21 cellular contexts compared by ENCODE assay signal in genomic region chr2:54054774-54055173, GRCh38.
DNase-seq lines count a peak whose midpoint lies in the region; ATAC-seq and TF ChIP-seq lines count a peak whose summit lies in the region.
"Had no signal": no experiment of that assay in that cellular context is flagged by ENCODE, and none has a peak within 500 bp of the region (broad histone marks: within the 10 kb centered on the region; RNA-seq: fewer than 3 reads in every experiment).

No MANE protein-coding gene starts in this region.

- H3K27ac ChIP-seq in mucosa of rectum (ENCODE audit: low read depth in 2 of 2, low read length in 2 of 2) (peak overlapping the region; percentile 27 to 32), tibial artery (peak overlapping the region; percentile 35 to 52)
- H3K27ac ChIP-seq: HL-60, SK-N-MC had no signal

- peaks cover 25% of the 10 kb centered on the region for H3K36me3 Mint-ChIP-seq in activated naive CD8-positive, alpha-beta T cell
- peaks cover 6% of the 10 kb centered on the region for H3K36me3 Mint-ChIP-seq in activated naive CD8-positive, alpha-beta T cell treated with anti-CD3 and anti-CD28 coated beads, Interleukin-2, amount 50 U/mL, for 24 hours (ENCODE audit: low read depth)
- H3K36me3 Mint-ChIP-seq in activated T-helper 17 cell treated with anti-CD3 and anti-CD28 coated beads, Interleukin-2, amount 50 U/mL, for 72 hours (ENCODE audit: low read depth): peaks cover 6% of the 10 kb centered on the region

- no peaks in the 10 kb centered on the region for H3K27me3 Mint-ChIP-seq in activated naive CD8-positive, alpha-beta T cell
- no peaks in the 10 kb centered on the region for H3K27me3 Mint-ChIP-seq in activated naive CD8-positive, alpha-beta T cell treated with anti-CD3 and anti-CD28 coated beads, Interleukin-2, amount 50 U/mL, for 24 hours
- H3K27me3 Mint-ChIP-seq in activated T-helper 17 cell treated with anti-CD3 and anti-CD28 coated beads, Interleukin-2, amount 50 U/mL, for 72 hours: no peaks in the 10 kb centered on the region
- H3K27me3 Mint-ChIP-seq: naive B cell had no signal

- intact Hi-C loops in tibial artery (cut with DNase I; ENCODE audit: low total_unique reads): no loop called here

- peaks cover 15% of the 10 kb centered on the region for H3K4me1 Mint-ChIP-seq in activated naive CD8-positive, alpha-beta T cell (ENCODE audit: low read depth)
- peaks cover 24% of the 10 kb centered on the region for H3K4me1 Mint-ChIP-seq in activated naive CD8-positive, alpha-beta T cell treated with anti-CD3 and anti-CD28 coated beads, Interleukin-2, amount 50 U/mL, for 24 hours
- H3K4me1 Mint-ChIP-seq in activated T-helper 17 cell treated with anti-CD3 and anti-CD28 coated beads, Interleukin-2, amount 50 U/mL, for 72 hours: peaks cover 17% of the 10 kb centered on the region

- no peak for DNase-seq in activated naive CD8-positive, alpha-beta T cell treated with anti-CD3 and anti-CD28 coated beads, Interleukin-2, amount 50 U/mL, for 24 hours
- DNase-seq in tibial artery: no peak
- no peak for DNase-seq in omental fat pad (ENCODE audit: low spot score)
- DNase-seq: activated CD4-positive, CD25-positive, alpha-beta regulatory T cell treated with anti-CD3 and anti-CD28 coated beads, Interleukin-2, amount 50 U/mL, for 72 hours; activated gamma-delta T cell treated with Interleukin-2 at 50 U/mL for 16 hours; DMS79; HCEC 1CT; mammary epithelial cell; MV-4-11; naive B cell; NCI-H1930; posterior cingulate gyrus; T1000 had no signal

- H3K36me3 ChIP-seq in mucosa of rectum (ENCODE audit: control insufficient read depth in 2 of 2, insufficient read depth in 2 of 2, low read length in 2 of 2) (no peaks in the 10 kb centered on the region), tibial artery (peaks cover 4 to 19% (median 13%) of the 10 kb centered on the region in 3 donors)

- peaks cover 0 to 13% of the 10 kb centered on the region in 2 donors for H3K4me1 ChIP-seq in mucosa of rectum (ENCODE audit: control insufficient read depth in 2 of 2, insufficient read depth in 2 of 2, low read length in 2 of 2)
- peaks cover 0 to 25% (median 12%) of the 10 kb centered on the region in 4 donors for H3K4me1 ChIP-seq in tibial artery

- ATAC-seq in activated naive CD8-positive, alpha-beta T cell treated with anti-CD3 and anti-CD28 coated beads, Interleukin-2, amount 50 U/mL, for 24 hours: no peak
- ATAC-seq in activated T-helper 17 cell treated with anti-CD3 and anti-CD28 coated beads, Interleukin-2, amount 50 U/mL, for 72 hours (replicated peaks): no peak
- ATAC-seq in GM18502 (IDR thresholded peaks at IDR 0.05; ENCODE audit: poor library complexity, unreplicated experiment) (no peak), GM21367 (IDR thresholded peaks at IDR 0.05; ENCODE audit: unreplicated experiment) (no peak), omental fat pad (ENCODE audit: low FRiP score) (no peak)
- ATAC-seq: K562 had no signal

- H3K4me3 Mint-ChIP-seq in activated naive CD8-positive, alpha-beta T cell: no peak overlapping the region
- no peak overlapping the region for H3K4me3 Mint-ChIP-seq in activated naive CD8-positive, alpha-beta T cell treated with anti-CD3 and anti-CD28 coated beads, Interleukin-2, amount 50 U/mL, for 24 hours
- peak overlapping the region; percentile 66 for H3K4me3 Mint-ChIP-seq in activated T-helper 17 cell treated with anti-CD3 and anti-CD28 coated beads, Interleukin-2, amount 50 U/mL, for 72 hours

- H3K4me3 ChIP-seq in mucosa of rectum (ENCODE audit: low read length in 2 of 2): no peak overlapping the region
- H3K4me3 ChIP-seq in tibial artery: no peak overlapping the region
- H3K4me3 ChIP-seq: K562, SK-N-MC had no signal

- peak overlapping the region; percentile 55 for H3K27ac Mint-ChIP-seq in activated naive CD8-positive, alpha-beta T cell
- no peak overlapping the region for H3K27ac Mint-ChIP-seq in activated naive CD8-positive, alpha-beta T cell treated with anti-CD3 and anti-CD28 coated beads, Interleukin-2, amount 50 U/mL, for 24 hours
- H3K27ac Mint-ChIP-seq in activated T-helper 17 cell treated with anti-CD3 and anti-CD28 coated beads, Interleukin-2, amount 50 U/mL, for 72 hours: peak overlapping the region; percentile 79

- H3K9me3 ChIP-seq in mucosa of rectum (ENCODE audit: control insufficient read depth in 2 of 2, low read length in 2 of 2) (no peaks in the 10 kb centered on the region), tibial artery (no peaks in the 10 kb centered on the region)

- H3K27me3 ChIP-seq in mucosa of rectum (ENCODE audit: control insufficient read depth in 2 of 2, insufficient read depth in 2 of 2, low read length in 2 of 2) (no peaks in the 10 kb centered on the region), tibial artery (no peaks in the 10 kb centered on the region)

- no peak overlapping the region for H3K9ac ChIP-seq in mucosa of rectum (ENCODE audit: low read depth in 1 of 2, low read length in 2 of 2)

- peaks cover 4% of the 10 kb centered on the region for H3K9me3 Mint-ChIP-seq in activated naive CD8-positive, alpha-beta T cell (ENCODE audit: low read depth)
- H3K9me3 Mint-ChIP-seq in activated naive CD8-positive, alpha-beta T cell treated with anti-CD3 and anti-CD28 coated beads, Interleukin-2, amount 50 U/mL, for 24 hours: no peaks in the 10 kb centered on the region
- H3K9me3 Mint-ChIP-seq in activated T-helper 17 cell treated with anti-CD3 and anti-CD28 coated beads, Interleukin-2, amount 50 U/mL, for 72 hours: no peaks in the 10 kb centered on the region

- TF ChIP-seq CTCF in tibial artery (IDR thresholded peaks at IDR 0.05): no peak
- no peak for TF ChIP-seq CTCF in omental fat pad (IDR thresholded peaks at IDR 0.05)
